8 cellular contexts compared by ENCODE assay signal in genomic region chr6:35370124-35370741, GRCh38. TPM values are rescaled to one million over a fixed set of nuclear protein-coding genes. Genes with fewer than 3 reads are reported as not detected.
DNase-seq lines count a peak whose midpoint lies in the region; ATAC-seq and TF ChIP-seq lines count a peak whose summit lies in the region.

No MANE protein-coding gene starts in this region.

- POLR2A ChIA-PET in GM10248 (lab: Yijun Ruan, JAX): interaction anchor here (1.2 kb wide), 1 partner anchor 98 kb away, joined by 3 read pairs; the partner anchor contains the start of gene RPL10A

- H3K36me3 Mint-ChIP-seq in T-helper 17 cell (ENCODE audit: low read depth): peaks cover 8% of the 10 kb centered on the region
- peaks cover 2% of the 10 kb centered on the region for H3K36me3 Mint-ChIP-seq in central memory CD8-positive, alpha-beta T cell (ENCODE audit: insufficient read depth)

- ATAC-seq in HG03378 (IDR thresholded peaks at IDR 0.05; ENCODE audit: unreplicated experiment) (peak; percentile 68), T-helper 17 cell (peak; percentile 65)
- ATAC-seq in central memory CD8-positive, alpha-beta T cell (replicated peaks; ENCODE audit: extremely low read depth, poor library complexity, severe bottlenecking): peak; percentile 73

- H3K4me1 Mint-ChIP-seq in T-helper 17 cell: peaks cover 44% of the 10 kb centered on the region
- peaks cover 49% of the 10 kb centered on the region for H3K4me1 Mint-ChIP-seq in central memory CD8-positive, alpha-beta T cell

- no peaks in the 10 kb centered on the region for H3K27me3 Mint-ChIP-seq in T-helper 17 cell
- no peaks in the 10 kb centered on the region for H3K27me3 Mint-ChIP-seq in central memory CD8-positive, alpha-beta T cell

- no peaks in the 10 kb centered on the region for H3K9me3 ChIP-seq in T-helper 17 cell (ENCODE audit: control insufficient read depth, low read length, poor library complexity, severe bottlenecking)

- H3K4me3 ChIP-seq in lower leg skin (ENCODE audit: low read depth, poor library complexity, severe bottlenecking): no peak overlapping the region

- CTCF ChIA-PET in GM10248 (lab: Yijun Ruan, JAX): interaction anchor here (0.6 to 2.6 kb wide), 3 partner anchors 22 to 42 kb away, joined by 3 to 5 read pairs (median 3); no protein-coding TSS in a partner anchor

- DNase-seq in GM10248 (ENCODE audit: extremely low spot score) (peak; percentile 60), T-helper 17 cell (no peak), lower leg skin (ENCODE audit: low spot score in 2 of 2) (peak; percentile 72 to 95), NCI-H526 (lab: John Stamatoyannopoulos, UW) (no peak), SK-N-DZ (ENCODE audit: low spot score) (no peak)
- no peak for DNase-seq in central memory CD8-positive, alpha-beta T cell (ENCODE audit: low spot score in 2 of 2)
- peak; percentile 73 for DNase-seq in stimulated activated CD8-positive, alpha-beta memory T cell treated with anti-CD3 and anti-CD28 coated beads, Interleukin-4, amount 100 ng/mL, for 48 hours

- intact Hi-C loops in lower leg skin (cut with DNase I; ENCODE audit: low total_unique reads): no loop called here

- TF ChIP-seq POLR2A in lower leg skin (IDR thresholded peaks at IDR 0.05): no peak

- WGBS in lower leg skin, 2 donors: 24 to 25% methylated on average over 8 of the region's 8 CpGs

- peak overlapping the region; percentile 58 for H3K4me3 Mint-ChIP-seq in T-helper 17 cell
- peak overlapping the region; percentile 53 for H3K4me3 Mint-ChIP-seq in central memory CD8-positive, alpha-beta T cell

- H3K27ac Mint-ChIP-seq in T-helper 17 cell: peak overlapping the region; percentile 59
- peak overlapping the region; percentile 39 for H3K27ac Mint-ChIP-seq in central memory CD8-positive, alpha-beta T cell (ENCODE audit: low read depth)

- no peaks in the 10 kb centered on the region for H3K9me3 Mint-ChIP-seq in central memory CD8-positive, alpha-beta T cell

- no peak for TF ChIP-seq CTCF in GM10248 (IDR thresholded peaks at IDR 0.05; ENCODE audit: control extremely low read depth, extremely low read depth, low read depth, missing control alignments)
- TF ChIP-seq CTCF in lower leg skin (IDR thresholded peaks at IDR 0.05): no peak

RNA-seq across cellular contexts. Expression of gene PPARD, which starts 27.9 kb away (rescaled TPM):
- total RNA-seq in T-helper 17 cell (10 to 100 TPM; 25.0 to 29.9 TPM), lower leg skin (10 to 100 TPM; 22.6 to 33.8 (median 27.1) TPM)
- 7.7 and 9.4 TPM in 2 replicates for polyA plus RNA-seq in SK-N-DZ (2014; cell fraction: cytosol; rRNA removed)
- 7.1 and 11.0 TPM in 2 replicates for polyA plus RNA-seq in SK-N-DZ (2014; cell fraction: nucleus; rRNA removed)

Comparison
In these comparisons a context has a peak if more than half of its experiments do, and no peak if none do; other contexts are left out.
1. DNase-seq: peak in GM10248 (single experiment), lower leg skin (2 of 2) and stimulated activated CD8-positive, alpha-beta memory T cell treated with anti-CD3 and anti-CD28 coated beads, Interleukin-4, amount 100 ng/mL, for 48 hours (single experiment); none in T-helper 17 cell (0 of 3), central memory CD8-positive, alpha-beta T cell (0 of 2), NCI-H526 (0 of 2) and SK-N-DZ (single experiment).
2. Peak in every context shown above with its lines, with median percentiles within 50 percentile points of each other: ATAC-seq.